Comparison of ENCODE assay signal across 10 cellular contexts in the genomic region with DNA sequence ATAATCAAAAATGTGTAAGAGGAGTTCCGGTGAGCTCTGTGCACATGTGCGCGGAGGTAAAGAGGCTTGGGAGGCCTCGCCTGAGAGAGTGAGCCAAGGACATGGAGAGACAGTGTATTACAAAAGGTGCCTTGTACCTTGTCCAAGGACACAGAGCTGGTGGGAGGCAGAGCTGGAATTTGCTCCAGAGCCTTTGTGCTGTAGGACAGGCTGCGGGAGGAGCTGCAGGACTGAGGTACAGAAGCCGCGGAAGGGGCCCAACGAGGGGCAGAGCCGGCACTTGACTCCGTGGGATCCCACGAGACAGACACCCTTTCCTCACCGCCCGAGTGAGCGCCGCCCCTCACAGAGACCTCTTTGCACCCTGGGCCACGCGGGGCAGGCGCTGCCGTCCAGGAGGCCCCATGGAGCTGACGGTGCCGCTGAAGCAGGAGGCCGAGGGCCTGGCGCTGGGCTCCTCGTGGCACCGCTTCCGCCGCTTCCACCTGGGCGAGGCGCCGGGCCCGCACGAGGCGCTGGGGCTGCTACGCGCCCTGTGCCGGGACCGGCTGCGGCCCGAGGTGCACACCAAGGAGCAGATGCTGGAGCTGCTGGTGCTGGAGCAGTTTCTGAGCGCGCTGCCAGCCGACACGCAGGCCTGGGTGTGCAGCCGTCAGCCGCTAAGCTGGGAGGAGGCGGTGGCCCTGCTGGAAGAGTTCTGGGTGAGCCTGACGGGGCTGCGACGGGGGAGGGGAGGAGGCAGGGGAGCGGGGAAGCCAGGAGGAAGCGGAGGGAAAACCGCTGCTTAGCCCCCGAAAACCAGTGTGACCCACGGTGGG.
DNase-seq lines count a peak whose midpoint lies in the region; ATAC-seq and TF ChIP-seq lines count a peak whose summit lies in the region.
"Had no signal": no experiment of that assay in that cellular context is flagged by ENCODE, and none has a peak within 500 bp of the region (broad histone marks: within the 10 kb centered on the region; RNA-seq: fewer than 3 reads in every experiment).

No MANE protein-coding gene starts in this region.

- peak overlapping the region; percentile 69 for H3K4me3 ChIP-seq in coronary artery
- peak overlapping the region; percentile 43 for H3K4me3 ChIP-seq in lower lobe of right lung
- H3K4me3 ChIP-seq in upper lobe of left lung: peak overlapping the region in 3 of 4 donors; percentile 29 to 42 (median 38)

- TF ChIP-seq EP300 in upper lobe of left lung (IDR thresholded peaks at IDR 0.05): no peak

- TF ChIP-seq POLR2A in upper lobe of left lung (IDR thresholded peaks at IDR 0.05): no peak

- ATAC-seq in lower lobe of right lung (peak; percentile 52 to 62), upper lobe of left lung (ENCODE audit: low FRiP score in 2 of 2) (peak; percentile 63 to 87)
- ATAC-seq: foreskin keratinocyte had no signal

- H3K27me3 ChIP-seq in lower lobe of right lung (ENCODE audit: low read depth) (peaks cover 6% of the 10 kb centered on the region), upper lobe of left lung (no peaks in the 10 kb centered on the region)
- H3K27me3 ChIP-seq: foreskin keratinocyte had no signal

- TF ChIP-seq CTCF in coronary artery (IDR thresholded peaks at IDR 0.05) (no peak), lower lobe of right lung (IDR thresholded peaks at IDR 0.05) (no peak), upper lobe of left lung (IDR thresholded peaks at IDR 0.05) (no peak)

- intact Hi-C loops in lower lobe of right lung (cut with DNase I): no loop called here

- peak; percentile 14 for DNase-seq in activated gamma-delta T cell (lab: John Stamatoyannopoulos, UW)
- no peak for DNase-seq in activated gamma-delta T cell treated with Interleukin-2 at 50 U/mL for 16 hours
- peak; percentile 76 for DNase-seq in coronary artery (ENCODE audit: low spot score)
- no peak for DNase-seq in lower lobe of right lung
- peak; percentile 22 to 87 for DNase-seq in upper lobe of left lung
- no peak for DNase-seq in NCI-H510A treated with DMSO at 0.1 percent for 48 hours (lab: John Stamatoyannopoulos, UW)
- no peak for DNase-seq in NCI-H748 treated with DMSO at 0.1 percent for 48 hours (lab: John Stamatoyannopoulos, UW)
- DNase-seq in NCI-H1105 (lab: John Stamatoyannopoulos, UW): no peak
- DNase-seq: NCI-H187 had no signal

- H3K9me3 ChIP-seq in lower lobe of right lung: no peaks in the 10 kb centered on the region
- no peaks in the 10 kb centered on the region for H3K9me3 ChIP-seq in upper lobe of left lung

- H3K27ac ChIP-seq in coronary artery: peak overlapping the region in 1 of 2 donors; percentile 5
- H3K27ac ChIP-seq in lower lobe of right lung: no peak overlapping the region
- peak overlapping the region in 1 of 4 donors; percentile 18 for H3K27ac ChIP-seq in upper lobe of left lung
- H3K27ac ChIP-seq: foreskin keratinocyte had no signal

- 27 to 31% methylated on average over 28 to 31 of the region's 54 CpGs for WGBS in upper lobe of left lung, 2 donors

- H3K36me3 ChIP-seq in lower lobe of right lung (no peaks in the 10 kb centered on the region), upper lobe of left lung (no peaks in the 10 kb centered on the region)

- peaks cover 10% of the 10 kb centered on the region for H3K4me1 ChIP-seq in lower lobe of right lung
- peaks cover 0 to 8% (median 2%) of the 10 kb centered on the region in 4 donors for H3K4me1 ChIP-seq in upper lobe of left lung

Comparison
In these comparisons a context has a peak if more than half of its experiments do, and no peak if none do; other contexts are left out.
1. DNase-seq: peak in activated gamma-delta T cell (single experiment), coronary artery (single experiment) and upper lobe of left lung (2 of 2); none in activated gamma-delta T cell treated with Interleukin-2 at 50 U/mL for 16 hours (single experiment), lower lobe of right lung (single experiment), NCI-H510A treated with DMSO at 0.1 percent for 48 hours (single experiment), NCI-H748 treated with DMSO at 0.1 percent for 48 hours (single experiment) and NCI-H1105 (single experiment).
2. Peak in every context shown above with its lines, with median percentiles within 50 percentile points of each other: H3K4me3 ChIP-seq.